In the genomic region with DNA sequence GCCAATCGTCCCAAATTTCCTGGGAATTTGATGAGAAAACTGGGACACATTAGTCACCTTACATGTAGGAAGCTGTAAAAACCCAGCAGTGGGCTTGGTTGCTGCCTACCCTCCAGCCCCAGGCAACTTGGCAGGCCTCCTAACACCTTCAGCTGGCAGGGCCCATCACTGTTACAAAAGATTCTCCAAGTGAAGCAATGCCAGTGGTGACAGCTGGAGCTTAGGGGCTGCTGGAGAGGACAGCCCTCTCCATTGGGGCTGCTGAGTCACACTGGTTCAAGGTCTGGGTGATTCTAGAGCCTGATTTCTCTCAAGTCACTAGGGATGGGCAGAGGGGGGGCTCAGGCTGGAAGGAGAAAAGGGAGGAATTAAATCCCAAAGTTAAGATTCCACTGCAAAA, we compare ENCODE assay signal across 14 cellular contexts.
DNase-seq lines count a peak whose midpoint lies in the region; ATAC-seq and TF ChIP-seq lines count a peak whose summit lies in the region.
"Had no signal": no experiment of that assay in that cellular context is flagged by ENCODE, and none has a peak within 500 bp of the region (broad histone marks: within the 10 kb centered on the region; RNA-seq: fewer than 3 reads in every experiment).

No MANE protein-coding gene starts in this region.

- in situ Hi-C loops in IMR-90 (cut with MboI; ENCODE audit: low sequenced_read_pairs) = loop anchor here (5.0 kb wide), 1 partner anchor 41 kb away; no protein-coding TSS in a partner anchor
- in situ Hi-C loops in astrocyte of the spinal cord (cut with HindIII; ENCODE audit: low sequenced_read_pairs) = no loop called here

- H3K27me3 ChIP-seq in IMR-90 (ENCODE audit: control insufficient read depth, insufficient read depth, low read length) = no peaks in the 10 kb centered on the region

- H3K9me1 ChIP-seq in IMR-90 (ENCODE audit: insufficient read depth, low read length) = peaks cover 8% of the 10 kb centered on the region; the same call in 1 of the 2 replicates

- H2BK5ac ChIP-seq in IMR-90 (ENCODE audit: low read depth, low read length, poor library complexity, severe bottlenecking) = no peak overlapping the region

- H3K79me1 ChIP-seq in IMR-90 (ENCODE audit: low read depth in 1 of 2, low read length in 2 of 2) = no peaks in the 10 kb centered on the region

- TF ChIP-seq POLR2A in IMR-90 (IDR thresholded peaks at IDR 0.05; ENCODE audit: low read depth, low read length) = no peak

- H3K4me2 ChIP-seq in IMR-90 (ENCODE audit: low read depth, low read length) = no peak overlapping the region

- H2AFZ ChIP-seq in IMR-90 (replicated peaks; ENCODE audit: low read length, poor library complexity) = peak overlapping the region; percentile 74

- no peak overlapping the region for H3K18ac ChIP-seq in IMR-90 (ENCODE audit: low read depth, low read length)

- H2BK15ac ChIP-seq in IMR-90 (ENCODE audit: low read depth, low read length) = no peak overlapping the region

- WGBS in IMR-90 (ENCODE audit: extremely low coverage in 2 of 2, insufficient read length in 1 of 2), 2 experiments = no CpG with 5 or more reads among the region's 1 CpG

- TF ChIP-seq CTCF in IMR-90 (conservative IDR thresholded peaks at IDR 0.05; ENCODE audit: low read depth, low read length) (no peak), astrocyte of the spinal cord (IDR thresholded peaks at IDR 0.05; ENCODE audit: low read depth, low read length) (no peak), mucosa of descending colon (IDR thresholded peaks at IDR 0.05) (no peak)

- H4K5ac ChIP-seq in IMR-90 (ENCODE audit: low read depth, low read length) = no peak overlapping the region

- H3K56ac ChIP-seq in IMR-90 (ENCODE audit: extremely low read depth, insufficient read depth, low read length) = no peak overlapping the region

- H3K14ac ChIP-seq in IMR-90 (replicated peaks; ENCODE audit: low read depth, low read length) = no peak overlapping the region

- H4K91ac ChIP-seq in IMR-90 (ENCODE audit: insufficient read depth, low read depth, low read length) = no peak overlapping the region

- H2BK120ac ChIP-seq in IMR-90 (ENCODE audit: low read depth, low read length) = no peak overlapping the region

- H3K27ac ChIP-seq in IMR-90 (ENCODE audit: insufficient read depth, low read length) = no peak overlapping the region

- no peak overlapping the region for H3K4me3 ChIP-seq in IMR-90 (ENCODE audit: insufficient read depth, low read depth, low read length)
- no peak overlapping the region for H3K4me3 ChIP-seq in astrocyte of the spinal cord (ENCODE audit: low read depth, low read length)
- no peak overlapping the region for H3K4me3 ChIP-seq in mucosa of descending colon

- POLR2A ChIA-PET in IMR-90 (lab: Charles Lee; ENCODE audit: unreplicated experiment) = no interaction called here

- H3K4ac ChIP-seq in IMR-90 (ENCODE audit: low read depth, low read length) = no peak overlapping the region

- no peaks in the 10 kb centered on the region for H3K9me3 ChIP-seq in IMR-90 (ENCODE audit: control insufficient read depth, insufficient read depth, low read length)
- no peaks in the 10 kb centered on the region for H3K9me3 ChIP-seq in mucosa of descending colon

- no TSS peak for BruUV-seq in IMR-90 (replicated peaks; lab: Mats Ljungman, UMichigan)

- no peak overlapping the region for H2BK20ac ChIP-seq in IMR-90 (ENCODE audit: low read depth, low read length)

- H3K9ac ChIP-seq in IMR-90 (ENCODE audit: low read depth, low read length) = no peak overlapping the region

- H3K36me3 ChIP-seq in IMR-90 (ENCODE audit: control insufficient read depth, insufficient read depth, low read length) (no peaks in the 10 kb centered on the region), mucosa of descending colon (ENCODE audit: low read depth) (no peaks in the 10 kb centered on the region)

- H3K23ac ChIP-seq in IMR-90 (ENCODE audit: low read depth, low read length) = no peak overlapping the region

- peak overlapping the region; percentile 51 for H2AK9ac ChIP-seq in IMR-90 (replicated peaks; ENCODE audit: low read depth, low read length, poor library complexity)

- intact Hi-C loops in IMR-90 (cut with micrococcal nuclease) (no loop called here), mucosa of descending colon (cut with DNase I, micrococcal nuclease) (no loop called here)

- no peaks in the 10 kb centered on the region for H4K20me1 ChIP-seq in IMR-90 (ENCODE audit: insufficient read depth, low read length)

- dilution Hi-C loops in IMR-90 (cut with HindIII; ENCODE audit: low sequenced_read_pairs, unreplicated experiment) = no loop called here

- H3K4me1 ChIP-seq in IMR-90 (ENCODE audit: control insufficient read depth, insufficient read depth, low read length) (peaks cover 7% of the 10 kb centered on the region), mucosa of descending colon (ENCODE audit: low read depth) (no peaks in the 10 kb centered on the region)

- TF ChIP-seq RAD21 in IMR-90 (IDR thresholded peaks at IDR 0.05; ENCODE audit: low read length) = no peak

- ATAC-seq in IMR-90 (ENCODE audit: low read depth) (peak; percentile 66), mucosa of descending colon (no peak), HG02938 (IDR thresholded peaks at IDR 0.05; ENCODE audit: unreplicated experiment) (no peak), GM21381 (IDR thresholded peaks at IDR 0.05; ENCODE audit: unreplicated experiment) (no peak)
- ATAC-seq: esophagus mucosa; naive thymus-derived CD8-positive, alpha-beta T cell; sciatic nerve had no signal

- peak overlapping the region; percentile 7; the same call in 1 of the 2 replicates for H2AK5ac ChIP-seq in IMR-90 (ENCODE audit: low read depth, low read length)

- CTCF ChIA-PET in IMR-90 (lab: Yijun Ruan, JAX) = no interaction called here

- no peak overlapping the region for H4K8ac ChIP-seq in IMR-90 (ENCODE audit: low read depth in 2 of 2, low read length in 2 of 2)

- DNase-seq in DMS 273 treated with DMSO at 0.1 percent for 48 hours (lab: John Stamatoyannopoulos, UW) (peak; percentile 48), IMR-90 (peak; percentile 41), astrocyte of the spinal cord (ENCODE audit: low read depth, low spot score) (peak; percentile 13), mesenteric fat pad (ENCODE audit: low spot score) (peak; percentile 55), mucosa of descending colon (no peak)
- DNase-seq in activated CD4-positive, CD25-positive, alpha-beta regulatory T cell treated with anti-CD3 and anti-CD28 coated beads, Interleukin-2, amount 50 U/mL, for 72 hours = no peak
- DNase-seq: CD8-positive, alpha-beta memory T cell; cerebellar nuclear complex; H7 had no signal

TF ChIP-seq in IMR-90, 13 proteins besides CTCF, POLR2A, EP300 and RAD21:
- no peak; the same call in 1 of the 2 replicates for TF ChIP-seq NFE2L2 (IDR thresholded peaks at IDR 0.05; ENCODE audit: low read depth, low read length)
- TF ChIP-seq CEBPB (IDR thresholded peaks at IDR 0.05; ENCODE audit: low read depth, low read length) = peak; percentile 45; the same call in 1 of the 2 replicates
- TF ChIP-seq, protein P1, sequence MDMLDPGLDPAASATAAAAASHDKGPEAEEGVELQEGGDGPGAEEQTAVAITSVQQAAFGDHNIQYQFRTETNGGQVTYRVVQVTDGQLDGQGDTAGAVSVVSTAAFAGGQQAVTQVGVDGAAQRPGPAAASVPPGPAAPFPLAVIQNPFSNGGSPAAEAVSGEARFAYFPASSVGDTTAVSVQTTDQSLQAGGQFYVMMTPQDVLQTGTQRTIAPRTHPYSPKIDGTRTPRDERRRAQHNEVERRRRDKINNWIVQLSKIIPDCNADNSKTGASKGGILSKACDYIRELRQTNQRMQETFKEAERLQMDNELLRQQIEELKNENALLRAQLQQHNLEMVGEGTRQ (IDR thresholded peaks at IDR 0.05; ENCODE audit: low read depth, low read length) = no peak

Comparison
In these comparisons a context has a peak if more than half of its experiments do, and no peak if none do; other contexts are left out.
1. DNase-seq: peak in DMS 273 treated with DMSO at 0.1 percent for 48 hours (single experiment), IMR-90 (single experiment), astrocyte of the spinal cord (single experiment) and mesenteric fat pad (single experiment); none in activated CD4-positive, CD25-positive, alpha-beta regulatory T cell treated with anti-CD3 and anti-CD28 coated beads, Interleukin-2, amount 50 U/mL, for 72 hours (single experiment) and mucosa of descending colon (0 of 3).